1 cellular context compared by ENCODE assay signal in the genomic region with DNA sequence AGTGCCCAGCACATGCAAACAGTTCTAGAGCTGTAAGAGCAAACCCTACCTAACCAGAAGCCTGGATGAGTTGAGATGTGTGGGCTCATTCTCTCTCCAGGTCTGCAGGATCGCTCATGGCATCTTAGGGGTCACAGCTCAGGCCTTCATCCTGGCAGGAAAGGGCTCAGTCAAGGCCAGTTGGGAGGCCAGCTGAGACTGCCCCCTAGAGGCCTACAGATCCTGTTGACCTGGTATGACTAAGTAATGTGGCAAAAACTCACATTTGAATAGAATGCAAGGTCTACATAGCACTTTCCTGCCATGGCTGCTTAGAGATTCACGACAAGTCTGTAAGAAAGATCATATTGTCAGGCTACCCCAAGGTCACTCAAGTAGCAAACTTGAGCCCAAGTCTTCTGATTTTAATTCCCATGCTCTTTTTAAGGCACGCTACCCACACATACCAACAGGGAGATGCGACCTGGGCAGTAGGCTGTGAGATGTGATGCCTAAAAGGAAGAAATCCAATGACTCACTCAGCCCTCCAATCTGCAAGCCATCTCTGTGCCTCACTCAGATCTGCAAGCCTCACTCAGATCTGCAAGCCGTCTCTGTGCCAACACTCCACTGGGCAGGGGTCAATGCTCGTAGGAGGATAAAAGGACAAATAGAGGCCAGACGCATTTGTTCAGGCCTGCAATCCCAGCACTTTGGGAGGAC.
TF ChIP-seq lines count a peak whose summit lies in the region.

No MANE protein-coding gene starts in this region.

TF ChIP-seq in GM12878, 131 proteins besides CTCF, POLR2A, EP300 and RAD21 (continued from another document):
- peak; percentile 27; the same call in 1 of the 2 replicates for TF ChIP-seq SMC3 (IDR thresholded peaks at IDR 0.05; ENCODE audit: borderline replicate concordance, low read length)
